In genomic region chr5:50445281-50445949, GRCh38 we compare ENCODE assay signal across 10 cellular contexts. TPM values are rescaled to one million over a fixed set of nuclear protein-coding genes. Genes with fewer than 3 reads are reported as not detected.
DNase-seq lines count a peak whose midpoint lies in the region; ATAC-seq lines count a peak whose summit lies in the region.
"Had no signal": no experiment of that assay in that cellular context is flagged by ENCODE, and none has a peak within 500 bp of the region (broad histone marks: within the 10 kb centered on the region; RNA-seq: fewer than 3 reads in every experiment).

No MANE protein-coding gene starts in this region.

- peak overlapping the region; percentile 7; the same call in 1 of the 2 replicates for H3K4me3 ChIP-seq in BLaER1
- no peak overlapping the region for H3K4me3 ChIP-seq in SJCRH30

- POLR2A ChIA-PET in T-cell (lab: Charles Lee): interaction anchor here (0.6 to 0.9 kb wide), 5 partner anchors 13 to 314 kb away, joined by 3 to 13 read pairs (median 5); no protein-coding TSS in a partner anchor

- H3K27me3 Mint-ChIP-seq in T-cell: no peaks in the 10 kb centered on the region

- peaks cover 8% of the 10 kb centered on the region; the same call in 1 of the 2 replicates for H3K36me3 ChIP-seq in BLaER1
- H3K36me3 ChIP-seq in SJCRH30: no peaks in the 10 kb centered on the region

- H3K27ac Mint-ChIP-seq in T-cell: peak overlapping the region; percentile 85 to 92

- peak overlapping the region; percentile 62 for H3K9ac ChIP-seq in BLaER1

- ATAC-seq in GM19043 (IDR thresholded peaks at IDR 0.05; ENCODE audit: low read depth, unreplicated experiment): peak; percentile 73
- ATAC-seq in HG03095 (IDR thresholded peaks at IDR 0.05; ENCODE audit: unreplicated experiment): peak; percentile 72
- peak; percentile 23 to 39 (median 30) for ATAC-seq in T-cell (replicated peaks in 1 of 4)

- no peaks in the 10 kb centered on the region for H3K36me3 Mint-ChIP-seq in T-cell

- peak overlapping the region; percentile 66 for H3K4me2 ChIP-seq in BLaER1

- H3K27me3 ChIP-seq in BLaER1: no peaks in the 10 kb centered on the region
- no peaks in the 10 kb centered on the region for H3K27me3 ChIP-seq in SJCRH30

- no peaks in the 10 kb centered on the region for H4K20me1 ChIP-seq in BLaER1

- DNase-seq in T-cell (peak in 17 of 34 experiments; percentile 5 to 34 (median 23)), SJCRH30 (no peak), NCI-H1105 (lab: John Stamatoyannopoulos, UW) (no peak), islet precursor cell (no peak), HCEC 1CT (no peak)
- DNase-seq: EL had no signal

- H3K4me3 Mint-ChIP-seq in T-cell: peak overlapping the region; percentile 52 to 60 (median 59)

- peaks cover 21% of the 10 kb centered on the region for H3K9me3 ChIP-seq in BLaER1
- no peaks in the 10 kb centered on the region for H3K9me3 ChIP-seq in SJCRH30 (replicated peaks)

- CTCF ChIA-PET in T-cell (lab: Charles Lee): interaction anchor here (0.6 to 1.7 kb wide), 7 partner anchors 29 to 306 kb away, joined by 3 to 12 read pairs (median 5); no protein-coding TSS in a partner anchor

- H3K9me3 Mint-ChIP-seq in T-cell: peaks cover 0 to 7% (median 0%) of the 10 kb centered on the region in 3 donors

- peaks cover 67% of the 10 kb centered on the region for H3K4me1 ChIP-seq in BLaER1
- H3K4me1 ChIP-seq in SJCRH30: no peaks in the 10 kb centered on the region

- H3K27ac ChIP-seq in BLaER1 (peak overlapping the region; percentile 85), SJCRH30 (no peak overlapping the region)
- H3K27ac ChIP-seq: epithelial cell of prostate had no signal

- H3K4me1 Mint-ChIP-seq in T-cell: peaks cover 67 to 80% (median 76%) of the 10 kb centered on the region in 3 donors

RNA-seq across cellular contexts. Expression of gene EMB, which starts 4.3 kb away (rescaled TPM):
- total RNA-seq in T-cell: 100 to 1,000 TPM; 148 to 210 (median 176) TPM
- total RNA-seq in SJCRH30 (2014; rRNA removed; shearing (Covaris generic)): 0.02 TPM in 1 of 2 replicates, not detected in the other

Comparison
In these comparisons a context has a peak if more than half of its experiments do, and no peak if none do; other contexts are left out.
1. RNA of gene EMB, which starts 4.3 kb away (total RNA-seq): 148 to 210 TPM in T-cell; 0.02 TPM in SJCRH30; every median in the first group is over 100 times any median in the second.
2. Peak in every context shown above with its lines, with median percentiles within 50 percentile points of each other: ATAC-seq.